Comparison of ENCODE assay signal across 16 cellular contexts in the genomic region with DNA sequence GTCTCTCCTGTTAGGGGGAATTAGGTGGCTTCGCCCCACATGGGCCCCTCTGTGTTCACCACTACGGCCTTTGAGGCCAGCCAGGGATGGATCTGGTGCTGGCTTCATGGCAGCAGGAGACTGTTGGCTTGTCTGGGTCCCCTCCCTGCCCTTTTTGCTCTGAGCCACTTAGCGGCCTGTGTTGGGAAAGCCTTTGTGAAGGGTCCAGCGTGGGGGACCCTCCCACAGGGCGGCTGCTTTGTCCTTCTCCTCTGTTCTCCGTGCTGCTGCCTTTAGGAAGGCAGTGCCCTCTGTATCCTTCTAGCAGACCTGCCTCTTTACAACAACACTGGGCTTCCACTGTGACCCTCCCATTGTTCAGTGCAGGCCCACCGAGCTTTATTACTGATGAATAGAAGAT.
DNase-seq lines count a peak whose midpoint lies in the region; ATAC-seq and TF ChIP-seq lines count a peak whose summit lies in the region.
"Had no signal": no experiment of that assay in that cellular context is flagged by ENCODE, and none has a peak within 500 bp of the region (broad histone marks: within the 10 kb centered on the region; RNA-seq: fewer than 3 reads in every experiment).

No MANE protein-coding gene starts in this region.

- 7 to 8% methylated on average over 6 to 7 of the region's 7 CpGs for WGBS in ectodermal cell, 2 experiments

- peak; percentile 14 for ATAC-seq in stimulated activated effector memory CD8-positive, alpha-beta T cell treated with anti-CD3 and anti-CD28 coated beads, Interleukin-12 subunit alpha, Interleukin-12 subunit beta, amount 100 ng/mL, for 72 hours
- no peak for ATAC-seq in GM18498 (IDR thresholded peaks at IDR 0.05; ENCODE audit: unreplicated experiment)

- H3K4me1 Mint-ChIP-seq in neural crest cell: peaks cover 59% of the 10 kb centered on the region
- H3K4me1 Mint-ChIP-seq in stimulated activated effector memory CD8-positive, alpha-beta T cell treated with anti-CD3 and anti-CD28 coated beads, Interleukin-12 subunit alpha, Interleukin-12 subunit beta, amount 100 ng/mL, for 72 hours: no peaks in the 10 kb centered on the region

- H3K36me3 Mint-ChIP-seq in neural crest cell (ENCODE audit: low read depth): peaks cover 7% of the 10 kb centered on the region
- no peaks in the 10 kb centered on the region for H3K36me3 Mint-ChIP-seq in stimulated activated effector memory CD8-positive, alpha-beta T cell treated with anti-CD3 and anti-CD28 coated beads, Interleukin-12 subunit alpha, Interleukin-12 subunit beta, amount 100 ng/mL, for 72 hours

- H3K36me3 ChIP-seq in ectodermal cell (ENCODE audit: control insufficient read depth, insufficient read depth, low read length): no peaks in the 10 kb centered on the region
- H3K36me3 ChIP-seq: BLaER1 had no signal

- peak; percentile 26 for DNase-seq in NCI-H748 (lab: John Stamatoyannopoulos, UW; ENCODE audit: unreplicated experiment)
- DNase-seq in NCI-H748 treated with DMSO at 0.1 percent for 48 hours (lab: John Stamatoyannopoulos, UW): no peak
- DNase-seq in neural crest cell (ENCODE audit: low read depth, low spot score): peak; percentile 32
- DNase-seq in stimulated activated effector memory CD8-positive, alpha-beta T cell treated with anti-CD3 and anti-CD28 coated beads, Interleukin-12 subunit alpha, Interleukin-12 subunit beta, amount 100 ng/mL, for 72 hours (ENCODE audit: low spot score in 2 of 2): no peak
- DNase-seq in effector CD4-positive, alpha-beta T cell: no peak
- no peak for DNase-seq in kidney glomerular epithelial cell (lab: John Stamatoyannopoulos, UW)
- DNase-seq: 8988T, AML-193, DMS53, GOT3, HCEC 1CT, HFFc6 had no signal

- no peaks in the 10 kb centered on the region for H3K27me3 ChIP-seq in ectodermal cell (ENCODE audit: control insufficient read depth, insufficient read depth, low read length, poor library complexity, severe bottlenecking)
- H3K27me3 ChIP-seq: BLaER1 had no signal

- H3K9me3 Mint-ChIP-seq in neural crest cell: peaks cover 7% of the 10 kb centered on the region
- no peaks in the 10 kb centered on the region for H3K9me3 Mint-ChIP-seq in stimulated activated effector memory CD8-positive, alpha-beta T cell treated with anti-CD3 and anti-CD28 coated beads, Interleukin-12 subunit alpha, Interleukin-12 subunit beta, amount 100 ng/mL, for 72 hours
- H3K9me3 Mint-ChIP-seq: HFFc6 had no signal

- H3K27me3 Mint-ChIP-seq in neural crest cell (ENCODE audit: low read depth): no peaks in the 10 kb centered on the region

- H3K27ac Mint-ChIP-seq in neural crest cell (ENCODE audit: unreplicated experiment): peak overlapping the region; percentile 94
- no peak overlapping the region for H3K27ac Mint-ChIP-seq in stimulated activated effector memory CD8-positive, alpha-beta T cell treated with anti-CD3 and anti-CD28 coated beads, Interleukin-12 subunit alpha, Interleukin-12 subunit beta, amount 100 ng/mL, for 72 hours
- H3K27ac Mint-ChIP-seq: HFFc6 had no signal

- H3K9me3 ChIP-seq in ectodermal cell (ENCODE audit: control insufficient read depth, low read length): no peaks in the 10 kb centered on the region

- peak overlapping the region; percentile 14 for H3K4me3 Mint-ChIP-seq in neural crest cell
- H3K4me3 Mint-ChIP-seq in stimulated activated effector memory CD8-positive, alpha-beta T cell treated with anti-CD3 and anti-CD28 coated beads, Interleukin-12 subunit alpha, Interleukin-12 subunit beta, amount 100 ng/mL, for 72 hours: no peak overlapping the region
- H3K4me3 Mint-ChIP-seq: HFFc6 had no signal

- peaks cover 29% of the 10 kb centered on the region for H3K4me1 ChIP-seq in ectodermal cell (ENCODE audit: control insufficient read depth, insufficient read depth, low read length)
- H3K4me1 ChIP-seq: BLaER1 had no signal

- no peak overlapping the region for H3K4me3 ChIP-seq in ectodermal cell (ENCODE audit: insufficient read depth, low read depth, low read length)
- H3K4me3 ChIP-seq: BLaER1 had no signal

- H3K27ac ChIP-seq in ectodermal cell (ENCODE audit: insufficient read depth, low read depth, low read length, poor library complexity, severe bottlenecking): peak overlapping the region; percentile 70
- H3K27ac ChIP-seq: BLaER1, HL-60 had no signal

- no peak for TF ChIP-seq CTCF in neural crest cell (conservative IDR thresholded peaks at IDR 0.05)

Comparison
In these comparisons a context has a peak if more than half of its experiments do, and no peak if none do; other contexts are left out.
1. DNase-seq: peak in NCI-H748 (single experiment) and neural crest cell (single experiment); none in NCI-H748 treated with DMSO at 0.1 percent for 48 hours (single experiment), stimulated activated effector memory CD8-positive, alpha-beta T cell treated with anti-CD3 and anti-CD28 coated beads, Interleukin-12 subunit alpha, Interleukin-12 subunit beta, amount 100 ng/mL, for 72 hours (0 of 2), effector CD4-positive, alpha-beta T cell (single experiment) and kidney glomerular epithelial cell (single experiment).